ENCODE assay signal across 8 cellular contexts in genomic region chr6:20319520-20320357, GRCh38.
DNase-seq lines count a peak whose midpoint lies in the region; ATAC-seq and TF ChIP-seq lines count a peak whose summit lies in the region.

No MANE protein-coding gene starts in this region.

- intact Hi-C loops in CD4-positive, alpha-beta memory T cell (cut with micrococcal nuclease) = loop anchor here (1.0 kb wide), 3 partner anchors 17 to 82 kb away; partner anchors contain the start of gene E2F3
- intact Hi-C loops in lower lobe of right lung (cut with DNase I) = no loop called here

- no peaks in the 10 kb centered on the region for H3F3A ChIP-seq in smooth muscle cell (ENCODE audit: low read depth)

- peaks cover 16% of the 10 kb centered on the region for H3K4me1 ChIP-seq in CD4-positive, alpha-beta memory T cell (ENCODE audit: insufficient read depth, low read length)
- H3K4me1 ChIP-seq in lower lobe of right lung = no peaks in the 10 kb centered on the region
- H3K4me1 ChIP-seq in smooth muscle cell (ENCODE audit: low read depth) = no peaks in the 10 kb centered on the region

- ATAC-seq in GM21390 (IDR thresholded peaks at IDR 0.05; ENCODE audit: unreplicated experiment) (peak; percentile 99), lower lobe of right lung (peak; percentile 82 to 93)

- no peaks in the 10 kb centered on the region for H4K20me1 ChIP-seq in smooth muscle cell (ENCODE audit: low read depth)

- no peaks in the 10 kb centered on the region for H3K27me3 ChIP-seq in CD4-positive, alpha-beta memory T cell (ENCODE audit: insufficient read depth, low read length)
- H3K27me3 ChIP-seq in lower lobe of right lung (ENCODE audit: low read depth) (no peaks in the 10 kb centered on the region), smooth muscle cell (ENCODE audit: low read depth) (peaks cover 2% of the 10 kb centered on the region)

- peaks cover 10 to 26% (median 19%) of the 10 kb centered on the region in 4 donors for H3K4me1 Mint-ChIP-seq in CD4-positive, alpha-beta memory T cell
- H3K4me1 Mint-ChIP-seq in stimulated activated naive CD8-positive, alpha-beta T cell treated with anti-CD3 and anti-CD28 coated beads, Interleukin-15, Interleukin-2, amounts not matched to agents 100 ng/mL and 50 ng/mL, for 24 hours (ENCODE audit: low read depth) = peaks cover 17% of the 10 kb centered on the region

- no peak overlapping the region for H3K4me2 ChIP-seq in smooth muscle cell

- 96% methylated on average over 23 of the region's 23 CpGs for WGBS in smooth muscle cell (ENCODE audit: low lambda C conversion rate)

- H3K4me3 ChIP-seq in CD4-positive, alpha-beta memory T cell (ENCODE audit: low read length in 2 of 2) = peak overlapping the region; percentile 51 to 80
- peak overlapping the region; percentile 24 for H3K4me3 ChIP-seq in lower lobe of right lung
- H3K4me3 ChIP-seq in smooth muscle cell = no peak overlapping the region

- H3K9me3 Mint-ChIP-seq in CD4-positive, alpha-beta memory T cell = peaks cover 0 to 8% (median 3%) of the 10 kb centered on the region in 8 donors
- peaks cover 3% of the 10 kb centered on the region for H3K9me3 Mint-ChIP-seq in stimulated activated naive CD8-positive, alpha-beta T cell treated with anti-CD3 and anti-CD28 coated beads, Interleukin-15, Interleukin-2, amounts not matched to agents 100 ng/mL and 50 ng/mL, for 24 hours

- H3K27ac ChIP-seq in CD4-positive, alpha-beta memory T cell (ENCODE audit: low read depth, low read length) = peak overlapping the region; percentile 68
- H3K27ac ChIP-seq in lower lobe of right lung = peak overlapping the region; percentile 34
- no peak overlapping the region for H3K27ac ChIP-seq in smooth muscle cell (ENCODE audit: low read depth)

- peak; percentile 77 to 86 (median 83) for DNase-seq in CD4-positive, alpha-beta memory T cell
- DNase-seq in KG1 (lab: John Stamatoyannopoulos, UW) = peak; percentile 74
- peak; percentile 60 for DNase-seq in activated CD8-positive, alpha-beta memory T cell treated with anti-CD3 and anti-CD28 coated beads, Interleukin-2, amount 50 U/mL, for 4 hours
- DNase-seq in lower lobe of right lung = peak; percentile 70
- DNase-seq in DMS53 treated with DMSO at 0.1 percent for 48 hours (lab: John Stamatoyannopoulos, UW; ENCODE audit: unreplicated experiment) = no peak
- DNase-seq in smooth muscle cell (lab: John Stamatoyannopoulos, UW; ENCODE audit: unreplicated experiment) = no peak

- CTCF ChIA-PET in CD4-positive, alpha-beta memory T cell (lab: Charles Lee; ENCODE audit: partially characterized antibody) = interaction anchor here (0.7 to 4.4 kb wide), 18 partner anchors 9 to 211 kb away, joined by 3 to 60 read pairs (median 7); no protein-coding TSS in a partner anchor

- no peak overlapping the region for H3K9ac ChIP-seq in smooth muscle cell (ENCODE audit: low read depth)

- peak overlapping the region; percentile 87 to 96 (median 94) for H3K4me3 Mint-ChIP-seq in CD4-positive, alpha-beta memory T cell
- H3K4me3 Mint-ChIP-seq in stimulated activated naive CD8-positive, alpha-beta T cell treated with anti-CD3 and anti-CD28 coated beads, Interleukin-15, Interleukin-2, amounts not matched to agents 100 ng/mL and 50 ng/mL, for 24 hours = peak overlapping the region; percentile 82

- no peaks in the 10 kb centered on the region for H3K27me3 Mint-ChIP-seq in CD4-positive, alpha-beta memory T cell
- no peaks in the 10 kb centered on the region for H3K27me3 Mint-ChIP-seq in stimulated activated naive CD8-positive, alpha-beta T cell treated with anti-CD3 and anti-CD28 coated beads, Interleukin-15, Interleukin-2, amounts not matched to agents 100 ng/mL and 50 ng/mL, for 24 hours

- H3K36me3 Mint-ChIP-seq in CD4-positive, alpha-beta memory T cell = peaks cover 0 to 4% of the 10 kb centered on the region in 2 donors
- H3K36me3 Mint-ChIP-seq in stimulated activated naive CD8-positive, alpha-beta T cell treated with anti-CD3 and anti-CD28 coated beads, Interleukin-15, Interleukin-2, amounts not matched to agents 100 ng/mL and 50 ng/mL, for 24 hours (ENCODE audit: low read depth) = no peaks in the 10 kb centered on the region

- no peak overlapping the region for H2AFZ ChIP-seq in smooth muscle cell (ENCODE audit: low read depth)

- TF ChIP-seq CTCF in lower lobe of right lung (IDR thresholded peaks at IDR 0.05) (no peak), smooth muscle cell (IDR thresholded peaks at IDR 0.05; ENCODE audit: borderline replicate concordance, insufficient read depth, poor library complexity, severe bottlenecking) (no peak)

- POLR2A ChIA-PET in CD4-positive, alpha-beta memory T cell (lab: Charles Lee; ENCODE audit: partially characterized antibody) = interaction anchor here (0.6 to 5.7 kb wide), 46 partner anchors 9 to 214 kb away, joined by 3 to 363 read pairs (median 6); partner anchors contain the start of genes CDKAL1, E2F3 and MBOAT1

- H3K27ac Mint-ChIP-seq in CD4-positive, alpha-beta memory T cell = peak overlapping the region; percentile 88 to 98 (median 97)
- H3K27ac Mint-ChIP-seq in stimulated activated naive CD8-positive, alpha-beta T cell treated with anti-CD3 and anti-CD28 coated beads, Interleukin-15, Interleukin-2, amounts not matched to agents 100 ng/mL and 50 ng/mL, for 24 hours = peak overlapping the region; percentile 91

- no peaks in the 10 kb centered on the region for H3K9me3 ChIP-seq in CD4-positive, alpha-beta memory T cell (ENCODE audit: control insufficient read depth in 1 of 2, low read length in 2 of 2)
- no peaks in the 10 kb centered on the region for H3K9me3 ChIP-seq in lower lobe of right lung
- no peaks in the 10 kb centered on the region for H3K9me3 ChIP-seq in smooth muscle cell (replicated peaks; ENCODE audit: low read depth)

- H3K36me3 ChIP-seq in CD4-positive, alpha-beta memory T cell (ENCODE audit: insufficient read depth, low read length) = no peaks in the 10 kb centered on the region
- H3K36me3 ChIP-seq in lower lobe of right lung (no peaks in the 10 kb centered on the region), smooth muscle cell (ENCODE audit: low read depth) (no peaks in the 10 kb centered on the region)

- no peaks in the 10 kb centered on the region for H3K79me2 ChIP-seq in smooth muscle cell (ENCODE audit: low read depth)

Comparison
In these comparisons a context has a peak if more than half of its experiments do, and no peak if none do; other contexts are left out.
1. DNase-seq: peak in CD4-positive, alpha-beta memory T cell (5 of 5), KG1 (single experiment), activated CD8-positive, alpha-beta memory T cell treated with anti-CD3 and anti-CD28 coated beads, Interleukin-2, amount 50 U/mL, for 4 hours (single experiment) and lower lobe of right lung (single experiment); none in DMS53 treated with DMSO at 0.1 percent for 48 hours (single experiment) and smooth muscle cell (single experiment).